21 cellular contexts compared by ENCODE assay signal in the genomic region with DNA sequence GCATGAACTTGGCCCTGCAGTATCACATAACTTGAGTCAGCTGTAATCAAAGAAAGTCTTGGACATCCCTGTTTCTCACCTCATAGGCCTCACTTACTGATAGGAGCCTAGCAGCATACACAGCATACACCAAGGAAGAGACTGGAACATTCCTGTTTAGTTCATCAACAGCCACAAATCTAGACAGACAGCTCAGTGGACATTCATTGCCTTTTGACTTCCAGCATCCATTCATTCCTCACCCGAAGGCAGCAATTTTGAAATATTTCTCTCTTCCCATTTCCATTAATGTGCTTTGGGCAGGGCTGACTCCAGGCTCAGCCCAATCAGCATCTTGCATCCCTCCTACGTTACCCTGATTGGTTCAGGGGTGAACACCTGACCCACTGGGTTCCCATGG.
A peak's percentile ranks its signal among the peaks of the same experiment; 100 is the strongest.
DNase-seq lines count a peak whose midpoint lies in the region; ATAC-seq, FAIRE-seq and TF ChIP-seq lines count a peak whose summit lies in the region.
"Had no signal": no experiment of that assay in that cellular context is flagged by ENCODE, and none has a peak within 500 bp of the region (broad histone marks: within the 10 kb centered on the region; RNA-seq: fewer than 3 reads in every experiment).

No MANE protein-coding gene starts in this region.

- no peak overlapping the region for H2BK120ac ChIP-seq in H1 (replicated peaks; ENCODE audit: low read depth, low read length)

- H2AK5ac ChIP-seq in H1 (ENCODE audit: low read depth, low read length): no peak overlapping the region

- intact Hi-C loops in breast epithelium (cut with DNase I; ENCODE audit: low total_unique reads): no loop called here

- no peaks in the 10 kb centered on the region for H3K79me2 ChIP-seq in H1 (ENCODE audit: control insufficient read depth in 1 of 2, insufficient read depth in 2 of 2, low read length in 2 of 2)

- 93% methylated on average over 2 of the region's 2 CpGs; no CpG with 5 or more reads in 1 of the 2 experiments for WGBS in H1 (ENCODE audit: extremely low coverage in 1 of 2, insufficient coverage in 1 of 2, insufficient read length in 1 of 2, insufficient replicate concordance in 2 of 2, low coverage in 1 of 2, low lambda C conversion rate in 2 of 2, missing lambda C conversion rate in 1 of 2), 2 experiments

- H3K9ac ChIP-seq in H1 (replicated peaks in 1 of 4; ENCODE audit: extremely low read depth in 1 of 4, low read depth in 3 of 4, low read length in 3 of 4): no peak overlapping the region
- H3K9ac ChIP-seq: GM23248 had no signal

- H2BK15ac ChIP-seq in H1 (ENCODE audit: low read length): no peak overlapping the region

- DNase-seq in GM04503 (ENCODE audit: low read depth) (peak; percentile 5), RCC 7860 (ENCODE audit: low spot score) (peak; percentile 17), H1 (ENCODE audit: low read depth in 1 of 2, low spot score in 2 of 2) (no peak), GM19238 (ENCODE audit: insufficient read length, low spot score) (no peak), NK-92 (lab: John Stamatoyannopoulos, UW; ENCODE audit: unreplicated experiment) (no peak), breast epithelium (ENCODE audit: low spot score in 2 of 2) (no peak)
- DNase-seq: ACHN; BE2C; C1 segment of cervical spinal cord; CD4-positive, CD25-positive, alpha-beta regulatory T cell; CD8-positive, alpha-beta memory T cell; COR-L47; DMS 273 treated with DMSO at 0.1 percent for 48 hours; DMS79; GF-D8; GM23248; H9; KG1 had no signal

- no peak overlapping the region for H3K14ac ChIP-seq in H1 (ENCODE audit: insufficient read length)

- no peak overlapping the region for H3K18ac ChIP-seq in H1 (ENCODE audit: extremely low read depth, low read length)

- H3K27ac ChIP-seq in H1 (ENCODE audit: low read depth, low read length): no peak overlapping the region
- H3K27ac ChIP-seq in breast epithelium: no peak overlapping the region
- H3K27ac ChIP-seq: GM23248 had no signal

- CTCF ChIA-PET in H1 (lab: Charles Lee; ENCODE audit: partially characterized antibody): interaction anchor here (1.2 kb wide), 1 partner anchor 566 kb away, joined by 3 read pairs; no protein-coding TSS in a partner anchor

- FAIRE-seq in RCC 7860 (lab: Jason Lieb, UNC): no peak
- no peak for FAIRE-seq in H1 (lab: Jason Lieb, UNC)
- FAIRE-seq: GM12891, HepG2 had no signal

- H4K20me1 ChIP-seq in H1 (replicated peaks in 1 of 2; ENCODE audit: control insufficient read depth in 1 of 2, insufficient read depth in 2 of 2, low read length in 2 of 2): no peaks in the 10 kb centered on the region

- TF ChIP-seq POLR2A in H1 (IDR thresholded peaks at IDR 0.05; ENCODE audit: control extremely low read depth in 1 of 2, low read depth in 2 of 2, low read length in 2 of 2) (no peak), breast epithelium (IDR thresholded peaks at IDR 0.05) (no peak)

- H3K27me3 ChIP-seq in H1 (replicated peaks in 1 of 4; ENCODE audit: control insufficient read depth in 3 of 4, extremely low read depth in 1 of 4, insufficient read depth in 3 of 4, low read length in 3 of 4): no peaks in the 10 kb centered on the region
- H3K27me3 ChIP-seq in breast epithelium: no peaks in the 10 kb centered on the region
- H3K27me3 ChIP-seq: BE2C had no signal

- H4K91ac ChIP-seq in H1 (replicated peaks; ENCODE audit: insufficient read length, low read length): no peak overlapping the region

- H4K8ac ChIP-seq in H1 (ENCODE audit: extremely low read depth, insufficient read depth, low read length): no peak overlapping the region

- H3K4ac ChIP-seq in H1 (replicated peaks; ENCODE audit: insufficient read length, low read depth, low read length): no peak overlapping the region

- H3K36me3 ChIP-seq in H1 (ENCODE audit: control insufficient read depth in 2 of 4, insufficient read depth in 4 of 4, low read length in 3 of 4): no peaks in the 10 kb centered on the region; a peak in 1 of 8 replicates
- H3K36me3 ChIP-seq in breast epithelium: no peaks in the 10 kb centered on the region
- H3K36me3 ChIP-seq: BE2C had no signal

- no peak overlapping the region for H3K4me2 ChIP-seq in H1 (ENCODE audit: insufficient read depth in 1 of 2, low read depth in 2 of 2, low read length in 2 of 2)

- no peaks in the 10 kb centered on the region for H3K9me3 ChIP-seq in H1 (ENCODE audit: insufficient read depth in 2 of 2, low read depth in 1 of 2, low read length in 1 of 2)
- no peaks in the 10 kb centered on the region for H3K9me3 ChIP-seq in breast epithelium
- H3K9me3 ChIP-seq: BE2C had no signal

- no peaks in the 10 kb centered on the region for H3K23me2 ChIP-seq in H1 (ENCODE audit: low read depth, low read length)

- H3K56ac ChIP-seq in H1 (replicated peaks; ENCODE audit: insufficient read length, low read depth, low read length): no peak overlapping the region

- H3K23ac ChIP-seq in H1 (ENCODE audit: insufficient read length): no peak overlapping the region

- TF ChIP-seq RAD21 in H1 (IDR thresholded peaks at IDR 0.05 in 1 of 2, conservative IDR thresholded peaks at IDR 0.05 in 1 of 2; ENCODE audit: low read depth in 2 of 2, low read length in 2 of 2): no peak

- H3K4me1 ChIP-seq in H1 (replicated peaks in 1 of 4; ENCODE audit: control insufficient read depth in 3 of 4, insufficient read depth in 4 of 4, low read length in 3 of 4) (no peaks in the 10 kb centered on the region; a peak in 2 of 7 replicates), breast epithelium (no peaks in the 10 kb centered on the region)
- H3K4me1 ChIP-seq: BE2C had no signal

- no peak overlapping the region for H3K4me3 ChIP-seq in H1 (ENCODE audit: extremely low read depth in 1 of 4, insufficient read depth in 2 of 4, low read depth in 3 of 4, low read length in 4 of 4)
- no peak overlapping the region for H3K4me3 ChIP-seq in breast epithelium
- H3K4me3 ChIP-seq: GM23248 had no signal

- H3K79me1 ChIP-seq in H1 (ENCODE audit: low read depth, low read length): no peaks in the 10 kb centered on the region

- no peak overlapping the region for H4K5ac ChIP-seq in H1 (ENCODE audit: insufficient read length, low read depth, low read length)

- POLR2A ChIA-PET in H1 (lab: Charles Lee; ENCODE audit: partially characterized antibody): no interaction called here

- TF ChIP-seq CTCF in H1 (IDR thresholded peaks at IDR 0.05; ENCODE audit: control extremely low read depth in 1 of 3, insufficient read depth in 1 of 3, low read depth in 1 of 3, low read length in 3 of 3): no peak
- no peak for TF ChIP-seq CTCF in breast epithelium (IDR thresholded peaks at IDR 0.05)

- H2AFZ ChIP-seq in H1 (ENCODE audit: low read length): peak overlapping the region; percentile 25; the same call in 1 of the 2 replicates
- H2AFZ ChIP-seq: GM23248 had no signal

- H2BK20ac ChIP-seq in H1 (ENCODE audit: low read length): no peak overlapping the region

- TF ChIP-seq EP300 in H1 (IDR thresholded peaks at IDR 0.05; ENCODE audit: borderline replicate concordance in 1 of 2, low read depth in 2 of 2, low read length in 2 of 2): no peak

- H2BK12ac ChIP-seq in H1 (ENCODE audit: low read depth, low read length): no peak overlapping the region

- H2BK5ac ChIP-seq in H1 (ENCODE audit: low read depth, low read length): no peak overlapping the region

- no peak for ATAC-seq in HG02678 (IDR thresholded peaks at IDR 0.05; ENCODE audit: unreplicated experiment)
- ATAC-seq: HepG2 had no signal

TF ChIP-seq in H1, 55 proteins besides CTCF, POLR2A, EP300 and RAD21:
- TF ChIP-seq JUN (IDR thresholded peaks at IDR 0.05; ENCODE audit: low read depth, low read length): no peak
- TF ChIP-seq CBX5 (IDR thresholded peaks at IDR 0.05; ENCODE audit: low read depth, low read length): no peak
- TF ChIP-seq HDAC6 (IDR thresholded peaks at IDR 0.05; ENCODE audit: low read depth, low read length): no peak
- no peak for TF ChIP-seq CEBPB (IDR thresholded peaks at IDR 0.05; ENCODE audit: low read depth, low read length)
- TF ChIP-seq TAF7 (optimal IDR thresholded peaks at IDR 0.05; ENCODE audit: borderline replicate concordance, low read depth, low read length): no peak
- no peak for TF ChIP-seq SUZ12 (IDR thresholded peaks at IDR 0.05; ENCODE audit: low read length)
- TF ChIP-seq TAF1 (IDR thresholded peaks at IDR 0.05; ENCODE audit: low read depth, low read length): no peak
- no peak for TF ChIP-seq ATF2 (IDR thresholded peaks at IDR 0.05; ENCODE audit: low read length)
- TF ChIP-seq SIX5 (IDR thresholded peaks at IDR 0.05; ENCODE audit: low read depth, low read length): no peak
- TF ChIP-seq FOSL1 (IDR thresholded peaks at IDR 0.05; ENCODE audit: insufficient read depth, low read depth, low read length): no peak
- no peak for TF ChIP-seq EZH2 (IDR thresholded peaks at IDR 0.05; ENCODE audit: low read depth, low read length, severe bottlenecking)
- no peak for TF ChIP-seq E2F6 (IDR thresholded peaks at IDR 0.05)
- no peak for TF ChIP-seq CHD1 (IDR thresholded peaks at IDR 0.05; ENCODE audit: low read depth, low read length)
- TF ChIP-seq KDM5A (IDR thresholded peaks at IDR 0.05; ENCODE audit: low read length): no peak
- no peak for TF ChIP-seq NANOG (IDR thresholded peaks at IDR 0.05; ENCODE audit: insufficient read depth, low read depth, low read length, poor library complexity, severe bottlenecking)
- TF ChIP-seq POU5F1 (IDR thresholded peaks at IDR 0.05; ENCODE audit: low read depth, low read length): no peak
- TF ChIP-seq BCL11A (IDR thresholded peaks at IDR 0.05; ENCODE audit: low read depth in 2 of 2, low read length in 2 of 2): no peak
- TF ChIP-seq HDAC2 (IDR thresholded peaks at IDR 0.05; ENCODE audit: borderline replicate concordance in 1 of 2, low read depth in 2 of 2, low read length in 2 of 2): no peak
- no peak for TF ChIP-seq SIRT6 (IDR thresholded peaks at IDR 0.05; ENCODE audit: low read length)

Comparison
In these comparisons a context has a peak if more than half of its experiments do, and no peak if none do; other contexts are left out.
1. DNase-seq: peak in GM04503 (single experiment) and RCC 7860 (single experiment); none in H1 (0 of 2), GM19238 (single experiment), NK-92 (single experiment) and breast epithelium (0 of 2).